ENCODE assay signal across 23 cellular contexts in the genomic region with DNA sequence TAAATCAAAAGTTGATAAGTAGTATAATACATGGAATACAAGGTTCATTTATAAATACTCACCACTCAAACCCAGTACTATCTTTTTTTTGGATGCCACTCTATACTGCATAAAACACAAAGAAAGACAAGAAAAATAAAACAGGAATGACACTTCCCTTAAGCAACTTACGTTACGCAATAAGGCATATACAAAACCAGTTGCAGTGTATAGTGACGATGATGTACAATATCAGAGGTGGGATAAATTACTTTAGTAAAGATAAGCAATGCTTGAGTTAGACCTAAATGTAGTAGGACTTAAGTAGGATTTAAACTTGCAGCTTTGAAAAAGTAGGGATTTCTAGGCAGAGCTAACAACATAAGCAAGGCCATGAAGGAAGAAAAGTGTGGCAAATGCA.
DNase-seq lines count a peak whose midpoint lies in the region; ATAC-seq and TF ChIP-seq lines count a peak whose summit lies in the region.
"Had no signal": no experiment of that assay in that cellular context is flagged by ENCODE, and none has a peak within 500 bp of the region (broad histone marks: within the 10 kb centered on the region; RNA-seq: fewer than 3 reads in every experiment).

No MANE protein-coding gene starts in this region.

- no peak overlapping the region for H2AK5ac ChIP-seq in neuronal stem cell (ENCODE audit: low read depth, low read length)

- H3K36me3 Mint-ChIP-seq in activated CD4-positive, alpha-beta T cell treated with anti-CD3 and anti-CD28 coated beads, Interleukin-2, amount 10 ng/mL, durations not matched to agents 24 days and 14 days (ENCODE audit: low read depth): no peaks in the 10 kb centered on the region
- no peaks in the 10 kb centered on the region for H3K36me3 Mint-ChIP-seq in natural killer cell
- H3K36me3 Mint-ChIP-seq: activated CD4-positive, alpha-beta memory T cell treated with anti-CD3 and anti-CD28 coated beads for 36 hours; CD14-positive monocyte; naive B cell; stimulated activated naive B cell treated with anti-CD40 and anti-IgM and Interleukin-4, amounts not matched to agents 10 μg/mL and 1 μg/mL and 100 μg/mL, for 72 hours had no signal

- TF ChIP-seq POLR2A in NB4 (IDR thresholded peaks at IDR 0.05; ENCODE audit: extremely low read depth, insufficient read length): no peak

- no peak overlapping the region for H2BK15ac ChIP-seq in neuronal stem cell (ENCODE audit: low read length)

- no peaks in the 10 kb centered on the region for H3K79me1 ChIP-seq in neuronal stem cell (ENCODE audit: low read depth, low read length)

- no peak overlapping the region for H3K14ac ChIP-seq in neuronal stem cell (ENCODE audit: low read length)

- H3K4ac ChIP-seq in neuronal stem cell (ENCODE audit: low read length): no peak overlapping the region

- WGBS in neuronal stem cell (ENCODE audit: extremely low coverage in 2 of 2, insufficient read length in 2 of 2, insufficient replicate concordance in 1 of 2), 2 donors: no CpG with 5 or more reads among the region's 3 CpGs

- no peaks in the 10 kb centered on the region for H3K36me3 ChIP-seq in neuronal stem cell (replicated peaks in 1 of 2; ENCODE audit: control insufficient read depth in 2 of 2, insufficient read depth in 2 of 2, low read length in 2 of 2)

- H3K9ac ChIP-seq in neuronal stem cell (ENCODE audit: low read depth, low read length, poor library complexity): no peak overlapping the region
- H3K9ac ChIP-seq: parathyroid adenoma had no signal

- no peak overlapping the region for H4K8ac ChIP-seq in neuronal stem cell (ENCODE audit: low read depth, low read length)

- no peak overlapping the region for H3K4me3 ChIP-seq in NB4 (ENCODE audit: low read depth, low read length)
- no peak overlapping the region for H3K4me3 ChIP-seq in choroid plexus epithelial cell (ENCODE audit: low read depth, low read length)
- H3K4me3 ChIP-seq in neuronal stem cell (ENCODE audit: low read length in 2 of 2): no peak overlapping the region

- no peaks in the 10 kb centered on the region for H3K4me1 ChIP-seq in neuronal stem cell (ENCODE audit: control insufficient read depth in 2 of 2, insufficient read depth in 1 of 2, low read depth in 1 of 2, low read length in 2 of 2)
- H3K4me1 ChIP-seq: parathyroid adenoma had no signal

- no peak overlapping the region for H3K18ac ChIP-seq in neuronal stem cell (ENCODE audit: low read length)

- no peak overlapping the region for H3K27ac Mint-ChIP-seq in activated CD4-positive, alpha-beta T cell treated with anti-CD3 and anti-CD28 coated beads, Interleukin-2, amount 10 ng/mL, durations not matched to agents 24 days and 14 days
- no peak overlapping the region for H3K27ac Mint-ChIP-seq in natural killer cell
- H3K27ac Mint-ChIP-seq: activated CD4-positive, alpha-beta memory T cell treated with anti-CD3 and anti-CD28 coated beads for 36 hours; CD14-positive monocyte; naive B cell; stimulated activated naive B cell treated with anti-CD40 and anti-IgM and Interleukin-4, amounts not matched to agents 10 μg/mL and 1 μg/mL and 100 μg/mL, for 72 hours had no signal

- H3K23ac ChIP-seq in neuronal stem cell (ENCODE audit: low read depth, low read length, poor library complexity): no peak overlapping the region

- no peaks in the 10 kb centered on the region for H3K4me1 Mint-ChIP-seq in activated CD4-positive, alpha-beta T cell treated with anti-CD3 and anti-CD28 coated beads, Interleukin-2, amount 10 ng/mL, durations not matched to agents 24 days and 14 days
- no peaks in the 10 kb centered on the region for H3K4me1 Mint-ChIP-seq in natural killer cell
- H3K4me1 Mint-ChIP-seq: stimulated activated naive B cell treated with anti-CD40 and anti-IgM and Interleukin-4, amounts not matched to agents 10 μg/mL and 1 μg/mL and 100 μg/mL, for 72 hours had no signal

- H3K4me3 Mint-ChIP-seq in activated CD4-positive, alpha-beta T cell treated with anti-CD3 and anti-CD28 coated beads, Interleukin-2, amount 10 ng/mL, durations not matched to agents 24 days and 14 days: no peak overlapping the region
- H3K4me3 Mint-ChIP-seq in natural killer cell: no peak overlapping the region
- H3K4me3 Mint-ChIP-seq: activated CD4-positive, alpha-beta memory T cell treated with anti-CD3 and anti-CD28 coated beads for 36 hours; CD14-positive monocyte; naive B cell; stimulated activated naive B cell treated with anti-CD40 and anti-IgM and Interleukin-4, amounts not matched to agents 10 μg/mL and 1 μg/mL and 100 μg/mL, for 72 hours had no signal

- H2BK120ac ChIP-seq in neuronal stem cell (ENCODE audit: low read depth, low read length): no peak overlapping the region

- H3K9me3 ChIP-seq in neuronal stem cell (replicated peaks in 1 of 2; ENCODE audit: control insufficient read depth in 2 of 2, insufficient read depth in 1 of 2, low read depth in 1 of 2, low read length in 2 of 2): no peaks in the 10 kb centered on the region

- no peak overlapping the region for H3K27ac ChIP-seq in neuronal stem cell (replicated peaks; ENCODE audit: low read length)
- H3K27ac ChIP-seq: parathyroid adenoma had no signal

- H3K4me2 ChIP-seq in neuronal stem cell (ENCODE audit: insufficient read depth, low read length, poor library complexity, severe bottlenecking): no peak overlapping the region

- H3K27me3 ChIP-seq in neuronal stem cell (ENCODE audit: control insufficient read depth in 3 of 3, insufficient read depth in 3 of 3, low read depth in 1 of 3, low read length in 3 of 3): no peaks in the 10 kb centered on the region

- no peak for ATAC-seq in natural killer cell
- ATAC-seq: sciatic nerve; stimulated activated naive B cell treated with anti-CD40 and anti-IgM and Interleukin-4, amounts not matched to agents 10 μg/mL and 1 μg/mL and 100 μg/mL, for 72 hours had no signal

- peak overlapping the region; percentile 33 for H2AFZ ChIP-seq in neuronal stem cell (ENCODE audit: low read length)
- H2AFZ ChIP-seq: parathyroid adenoma had no signal

- DNase-seq in activated CD4-positive, alpha-beta T cell treated with anti-CD3 and anti-CD28 coated beads, Interleukin-2, amount 10 ng/mL, durations not matched to agents 24 days and 14 days: peak; percentile 1
- no peak for DNase-seq in activated CD4-positive, alpha-beta T cell treated with anti-CD3 and anti-CD28 coated beads for 48 hours
- DNase-seq in NB4 (ENCODE audit: low read depth) (peak; percentile 18), choroid plexus epithelial cell (ENCODE audit: low read depth) (peak; percentile 21), neuronal stem cell (ENCODE audit: low spot score) (no peak), NCI-H128 (lab: John Stamatoyannopoulos, UW; ENCODE audit: unreplicated experiment) (no peak), Ammon's horn (ENCODE audit: low spot score) (no peak), natural killer cell (no peak)
- DNase-seq: ACHN; activated CD4-positive, alpha-beta memory T cell treated with anti-CD3 and anti-CD28 coated beads for 36 hours; activated effector memory CD4-positive, alpha-beta T cell treated with anti-CD3 and anti-CD28 coated beads, Interleukin-2, amount 50 U/mL, for 16 hours; DMS 273 treated with DMSO at 0.1 percent for 48 hours; GF-D8; kidney glomerular epithelial cell; naive B cell; NCI-H1105; NCI-H2107; NCI-H524 treated with DMSO at 0.1 percent for 48 hours; Right ventricle myocardium superior; stimulated activated naive B cell treated with anti-CD40 and anti-IgM and Interleukin-4, amounts not matched to agents 10 μg/mL and 1 μg/mL and 100 μg/mL, for 72 hours had no signal

- H3K9me3 Mint-ChIP-seq in activated CD4-positive, alpha-beta T cell treated with anti-CD3 and anti-CD28 coated beads, Interleukin-2, amount 10 ng/mL, durations not matched to agents 24 days and 14 days: peaks cover 13% of the 10 kb centered on the region
- H3K9me3 Mint-ChIP-seq in natural killer cell: peaks cover 0 to 8% of the 10 kb centered on the region in 2 donors

- H2BK5ac ChIP-seq in neuronal stem cell (ENCODE audit: low read length): no peak overlapping the region

- H2BK12ac ChIP-seq in neuronal stem cell (ENCODE audit: low read length): no peak overlapping the region

- TF ChIP-seq CTCF in NB4 (IDR thresholded peaks at IDR 0.05; ENCODE audit: low read depth, low read length) (no peak), choroid plexus epithelial cell (conservative IDR thresholded peaks at IDR 0.05; ENCODE audit: low read depth, low read length) (no peak), natural killer cell (IDR thresholded peaks at IDR 0.05) (no peak)

- H4K91ac ChIP-seq in neuronal stem cell (ENCODE audit: low read depth, low read length, poor library complexity): no peak overlapping the region

- no peaks in the 10 kb centered on the region for H3K27me3 Mint-ChIP-seq in activated CD4-positive, alpha-beta T cell treated with anti-CD3 and anti-CD28 coated beads, Interleukin-2, amount 10 ng/mL, durations not matched to agents 24 days and 14 days
- peaks cover 0 to 3% of the 10 kb centered on the region in 2 donors for H3K27me3 Mint-ChIP-seq in natural killer cell (ENCODE audit: low read depth in 2 of 2)
- H3K27me3 Mint-ChIP-seq: activated CD4-positive, alpha-beta memory T cell treated with anti-CD3 and anti-CD28 coated beads for 36 hours; naive B cell had no signal

- intact Hi-C loops in activated CD4-positive, alpha-beta T cell treated with anti-CD3 and anti-CD28 coated beads, Interleukin-2, amount 10 ng/mL, durations not matched to agents 24 days and 14 days (cut with micrococcal nuclease): no loop called here
- intact Hi-C loops in natural killer cell (cut with micrococcal nuclease): no loop called here

Comparison
In these comparisons a context has a peak if more than half of its experiments do, and no peak if none do; other contexts are left out.
1. DNase-seq: peak in activated CD4-positive, alpha-beta T cell treated with anti-CD3 and anti-CD28 coated beads, Interleukin-2, amount 10 ng/mL, durations not matched to agents 24 days and 14 days (single experiment), NB4 (single experiment) and choroid plexus epithelial cell (single experiment); none in activated CD4-positive, alpha-beta T cell treated with anti-CD3 and anti-CD28 coated beads for 48 hours (single experiment), neuronal stem cell (single experiment), NCI-H128 (single experiment), Ammon's horn (single experiment) and natural killer cell (single experiment).